ENCODE assay signal across 8 cellular contexts in genomic region chr10:101587725-101588614, GRCh38. TPM values are rescaled to one million over a fixed set of nuclear protein-coding genes. Genes with fewer than 3 reads are reported as not detected.
DNase-seq lines count a peak whose midpoint lies in the region; ATAC-seq and TF ChIP-seq lines count a peak whose summit lies in the region.

Gene DPCD, plus strand, starts transcription at chr10:101588321. Its CDS starts 16 bp downstream, at chr10:101588337.
Gene POLL, minus strand, starts transcription at chr10:101588257. Its CDS starts 897 bp downstream, at chr10:101587360.

- intact Hi-C loops in aorta (cut with DNase I) = no loop called here

- peak within 1 kb of the TSS; percentile 51 for H3K27ac ChIP-seq in rectal smooth muscle tissue (ENCODE audit: low read depth, low read length)
- peak within 1 kb of the TSS in 1 of 2 donors; percentile 13 for H3K27ac ChIP-seq in aorta (ENCODE audit: low read depth in 1 of 2, low read length in 2 of 2)

- H3K36me3 ChIP-seq in rectal smooth muscle tissue (ENCODE audit: control insufficient read depth, insufficient read depth, low read length) (peaks cover 15% of the 10 kb centered on the region), aorta (ENCODE audit: control insufficient read depth in 1 of 2, insufficient read depth in 2 of 2, low read length in 1 of 2) (peaks cover 0 to 2% of the 10 kb centered on the region in 2 donors)

- H3K27me3 ChIP-seq in rectal smooth muscle tissue (ENCODE audit: control insufficient read depth, insufficient read depth, low read length) = no peaks in the 10 kb centered on the region
- no peaks in the 10 kb centered on the region for H3K27me3 ChIP-seq in aorta (ENCODE audit: control insufficient read depth in 1 of 2, insufficient read depth in 2 of 2, low read length in 1 of 2)

- H3K9ac ChIP-seq in rectal smooth muscle tissue (ENCODE audit: low read length) = peak within 1 kb of the TSS; percentile 63

- H3K9me3 ChIP-seq in aorta (ENCODE audit: control insufficient read depth, low read length) = no peaks in the 10 kb centered on the region

- ATAC-seq in GM18505 (IDR thresholded peaks at IDR 0.05; ENCODE audit: unreplicated experiment) (peak; percentile 93), HG02943 (IDR thresholded peaks at IDR 0.05; ENCODE audit: low read depth, unreplicated experiment) (peak; percentile 92), aorta (ENCODE audit: low FRiP score) (peak; percentile 95)

- DNase-seq in NCI-H1930 (lab: John Stamatoyannopoulos, UW) (peak; percentile 75 to 84), T1000 (lab: John Stamatoyannopoulos, UW) (peak; percentile 79), astrocyte of the hippocampus (ENCODE audit: low read depth, low spot score) (peak; percentile 98), hepatic stellate cell (ENCODE audit: low spot score) (peak; percentile 98), aorta (peak; percentile 99)

- peaks cover 4% of the 10 kb centered on the region for H3K4me1 ChIP-seq in rectal smooth muscle tissue (ENCODE audit: control insufficient read depth, insufficient read depth, low read length)
- peaks cover 0 to 6% of the 10 kb centered on the region in 2 donors for H3K4me1 ChIP-seq in aorta (ENCODE audit: control insufficient read depth in 1 of 2, insufficient read depth in 2 of 2, low read length in 2 of 2)

- peak; percentile 69 for TF ChIP-seq POLR2A in GM18505 (IDR thresholded peaks at IDR 0.05; ENCODE audit: borderline replicate concordance, extremely low read depth, insufficient read depth, insufficient read length)

- 1% methylated on average over 48 of the region's 48 CpGs for WGBS in aorta, 2 donors

- H3K4me3 ChIP-seq in rectal smooth muscle tissue (ENCODE audit: low read length) (peak within 1 kb of the TSS; percentile 97), aorta (ENCODE audit: low read length in 2 of 2) (peak within 1 kb of the TSS; percentile 68 to 85)

RNA-seq across cellular contexts. Expression of gene DPCD, which starts in this region (rescaled TPM):
- 1 to 10 TPM; 5.5 to 9.8 TPM for total RNA-seq in aorta
- 10 to 100 TPM; 11.9 to 27.6 TPM for polyA plus RNA-seq in aorta

RNA-seq across cellular contexts. Expression of gene POLL, which starts in this region (rescaled TPM):
- 10 to 100 TPM; 16.9 to 31.5 TPM for total RNA-seq in aorta
- polyA plus RNA-seq in aorta = 10 to 100 TPM; 13.3 to 53.8 TPM
